12 cellular contexts compared by ENCODE assay signal in genomic region chr15:73930371-73930770, GRCh38. TPM values are rescaled to one million over a fixed set of nuclear protein-coding genes. Genes with fewer than 3 reads are reported as not detected.
DNase-seq lines count a peak whose midpoint lies in the region; ATAC-seq and TF ChIP-seq lines count a peak whose summit lies in the region.
"Had no signal": no experiment of that assay in that cellular context is flagged by ENCODE, and none has a peak within 500 bp of the region (broad histone marks: within the 10 kb centered on the region; RNA-seq: fewer than 3 reads in every experiment).

No MANE protein-coding gene starts in this region.

- DNase-seq in AG08396 (ENCODE audit: low spot score) = peak; percentile 73
- no peak for DNase-seq in PC-3
- DNase-seq in fibroblast of lung (ENCODE audit: low read depth in 2 of 2) = peak; percentile 76 to 98
- DNase-seq in omental fat pad (ENCODE audit: low spot score) = no peak
- DNase-seq in SW480 (ENCODE audit: low spot score) = no peak
- DNase-seq in SW 1271 (lab: John Stamatoyannopoulos, UW) = no peak
- DNase-seq: activated CD4-positive, CD25-positive, alpha-beta regulatory T cell treated with anti-CD3 and anti-CD28 coated beads, Interleukin-2, amount 50 U/mL, for 72 hours; NCI-H2227 treated with DMSO at 0.1 percent for 48 hours; SHP77 treated with DMSO at 0.1 percent for 48 hours; stimulated activated naive CD8-positive, alpha-beta T cell treated with anti-CD3 and anti-CD28 coated beads, Interleukin-15, amount 100 ng/mL, for 72 hours had no signal

- H3K27ac ChIP-seq in PC-3 (ENCODE audit: low read length) (peak overlapping the region; percentile 5), fibroblast of lung (ENCODE audit: insufficient read depth, low read length) (peak overlapping the region; percentile 79)

- intact Hi-C loops in PC-3 (cut with micrococcal nuclease) = no loop called here

- H3K4me2 ChIP-seq in PC-3 (ENCODE audit: low read length) (peak overlapping the region; percentile 83), fibroblast of lung (ENCODE audit: extremely low read depth, insufficient read depth, low read length) (peak overlapping the region; percentile 98)

- H3K9me2 ChIP-seq in PC-3 (replicated peaks; ENCODE audit: low read length) = no peaks in the 10 kb centered on the region

- H3K4me3 ChIP-seq in PC-3 (ENCODE audit: low read length) (peak overlapping the region; percentile 90; the same call in 1 of the 2 replicates), fibroblast of lung (replicated peaks in 1 of 4; ENCODE audit: control extremely low read depth in 1 of 4, insufficient read depth in 1 of 4, low read depth in 3 of 4, low read length in 4 of 4) (peak overlapping the region in 2 of 4 experiments; percentile 5 to 85)

- H3K79me2 ChIP-seq in PC-3 (ENCODE audit: low read length) (peaks cover 92% of the 10 kb centered on the region), fibroblast of lung (ENCODE audit: control insufficient read depth, insufficient read depth, low read length) (peaks cover 86% of the 10 kb centered on the region)

- H2AFZ ChIP-seq in PC-3 (ENCODE audit: low read length) = no peak overlapping the region
- no peak overlapping the region for H2AFZ ChIP-seq in fibroblast of lung (ENCODE audit: low read length)

- TF ChIP-seq CTCF in PC-3 (conservative IDR thresholded peaks at IDR 0.05; ENCODE audit: low read depth, low read length) (no peak), fibroblast of lung (conservative IDR thresholded peaks at IDR 0.05 in 1 of 2, IDR thresholded peaks at IDR 0.05 in 1 of 2; ENCODE audit: low read depth in 1 of 2, low read length in 2 of 2) (no peak), omental fat pad (IDR thresholded peaks at IDR 0.05) (no peak)

- H3K9ac ChIP-seq in PC-3 (ENCODE audit: low read length) = no peak overlapping the region
- no peak overlapping the region for H3K9ac ChIP-seq in fibroblast of lung (ENCODE audit: insufficient read depth, low read length)

- BruUV-seq in PC-3 (replicated peaks; lab: Mats Ljungman, UMichigan) = no TSS peak

- H3F3A ChIP-seq in PC-3 (ENCODE audit: low read length, unreplicated experiment) = peaks cover 8% of the 10 kb centered on the region

- ATAC-seq in PC-3 (no peak), omental fat pad (ENCODE audit: low FRiP score) (peak; percentile 43), GM19351 (IDR thresholded peaks at IDR 0.05; ENCODE audit: unreplicated experiment) (no peak), HG03280 (IDR thresholded peaks at IDR 0.05; ENCODE audit: unreplicated experiment) (no peak)
- ATAC-seq: stimulated activated naive CD8-positive, alpha-beta T cell treated with anti-CD3 and anti-CD28 coated beads, Interleukin-15, amount 100 ng/mL, for 72 hours had no signal

- H3K9me3 ChIP-seq in PC-3 (ENCODE audit: low read length) (no peaks in the 10 kb centered on the region), fibroblast of lung (ENCODE audit: control insufficient read depth, insufficient read depth, low read depth, low read length) (no peaks in the 10 kb centered on the region)

- H3K4me1 ChIP-seq in PC-3 (ENCODE audit: insufficient read depth, low read length) (peaks cover 84% of the 10 kb centered on the region), fibroblast of lung (ENCODE audit: control insufficient read depth, extremely low read depth, insufficient read depth, low read length) (peaks cover 35% of the 10 kb centered on the region)

- POLR2A ChIA-PET in PC-3 (lab: Charles Lee; ENCODE audit: unreplicated experiment) = no interaction called here

- CTCF ChIA-PET in PC-3 (lab: Charles Lee) = no interaction called here

- H3K27me3 ChIP-seq in PC-3 (ENCODE audit: low read length) (no peaks in the 10 kb centered on the region), fibroblast of lung (ENCODE audit: control insufficient read depth, insufficient read depth, low read length) (no peaks in the 10 kb centered on the region)

- peaks cover 10% of the 10 kb centered on the region; the same call in 1 of the 2 replicates for H3K36me3 ChIP-seq in PC-3 (ENCODE audit: low read depth, low read length)
- peaks cover 3% of the 10 kb centered on the region for H3K36me3 ChIP-seq in fibroblast of lung (ENCODE audit: control insufficient read depth, insufficient read depth, low read length)

- H4K20me1 ChIP-seq in PC-3 (ENCODE audit: low read length) (no peaks in the 10 kb centered on the region), fibroblast of lung (ENCODE audit: control insufficient read depth, extremely low read depth, insufficient read depth, low read length) (no peaks in the 10 kb centered on the region)

RNA-seq across cellular contexts. Expression of gene LOXL1, which starts 4.1 kb away (rescaled TPM):
- total RNA-seq in PC-3 (2014; rRNA removed) = 224 and 249 TPM in 2 replicates
- total RNA-seq in fibroblast of lung = 65.6 and 91.4 TPM in 2 replicates
- 163 and 188 TPM in 2 replicates for polyA plus RNA-seq in fibroblast of lung
- 252 and 290 TPM in 2 replicates for polyA plus RNA-seq in fibroblast of lung (2012)
- 596 and 875 TPM in 2 replicates for polyA minus RNA-seq in fibroblast of lung (ENCODE audit: low replicate concordance)
- total RNA-seq in omental fat pad = 10 to 100 TPM in 1 of 4 donors, 1 to 10 TPM in 3; 6.2 to 12.9 (median 8.6) TPM

RNA-seq across cellular contexts. Expression of gene TBC1D21, which starts 57.0 kb away (rescaled TPM):
- total RNA-seq in PC-3 (2014; rRNA removed) (not detected in 2 replicates), fibroblast of lung (not detected in 2 replicates), omental fat pad (not detected)
- polyA plus RNA-seq in fibroblast of lung = not detected in 2 replicates
- not detected in 2 replicates for polyA plus RNA-seq in fibroblast of lung (2012)
- polyA minus RNA-seq in fibroblast of lung (ENCODE audit: low replicate concordance) = not detected in 2 replicates

Comparison
In these comparisons a context has a peak if more than half of its experiments do, and no peak if none do; other contexts are left out.
1. DNase-seq: peak in AG08396 (single experiment) and fibroblast of lung (2 of 2); none in PC-3 (single experiment), omental fat pad (single experiment), SW480 (single experiment) and SW 1271 (0 of 2).